8 cellular contexts compared by ENCODE assay signal in the genomic region with DNA sequence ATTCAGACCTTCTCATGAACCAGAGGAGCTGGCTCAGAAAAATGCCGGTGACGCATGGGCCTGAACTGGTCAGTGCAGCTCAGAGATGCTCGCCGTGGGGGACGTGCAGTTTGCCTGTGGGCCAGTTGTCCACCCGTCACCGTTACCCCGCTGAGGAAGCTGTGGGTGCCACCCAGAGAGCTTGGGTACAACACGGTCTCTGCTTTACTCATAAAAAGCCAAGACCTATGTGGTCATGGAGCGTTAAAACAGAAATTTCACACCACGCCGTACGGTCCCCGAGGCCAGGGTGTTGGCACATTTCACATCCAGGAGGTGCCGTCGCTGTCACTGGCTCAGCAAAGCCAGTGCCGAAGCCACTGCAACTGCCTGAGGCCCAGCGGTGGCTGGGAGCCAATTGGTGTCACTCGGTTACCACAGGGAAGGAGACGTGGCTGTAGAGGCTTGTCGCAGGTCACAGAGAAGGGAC.
DNase-seq lines count a peak whose midpoint lies in the region; ATAC-seq and TF ChIP-seq lines count a peak whose summit lies in the region.

No MANE protein-coding gene starts in this region.

- H3K9me2 ChIP-seq in MM.1S (replicated peaks; ENCODE audit: insufficient read depth, low read length): no peaks in the 10 kb centered on the region

- peaks cover 12% of the 10 kb centered on the region for H3F3A ChIP-seq in MM.1S (ENCODE audit: insufficient read depth, low read length)

- intact Hi-C loops in left colon (cut with DNase I, micrococcal nuclease): no loop called here

- H3K4me3 ChIP-seq in AG10803 (ENCODE audit: low read length) (no peak overlapping the region), MM.1S (ENCODE audit: low read length) (peak overlapping the region; percentile 39; the same call in 1 of the 2 replicates)

- H3K4me1 ChIP-seq in MM.1S (ENCODE audit: low read length): peaks cover 23% of the 10 kb centered on the region

- H3K27me3 ChIP-seq in MM.1S (replicated peaks; ENCODE audit: insufficient read depth, low read length): peaks cover 6% of the 10 kb centered on the region; the same call in 1 of the 2 replicates

- peak overlapping the region; percentile 82 for H3K4me2 ChIP-seq in MM.1S (ENCODE audit: low read depth, low read length)

- DNase-seq in AG10803 (ENCODE audit: low read depth) (peak; percentile 90), MM.1S (peak; percentile 33), left colon (peak; percentile 54 to 65), NCI-H526 treated with DMSO at 0.1 percent for 48 hours (lab: John Stamatoyannopoulos, UW) (no peak), COLO829 (ENCODE audit: low spot score) (no peak)
- peak; percentile 83 to 87 for DNase-seq in activated T-cell treated with anti-CD3 and anti-CD28 coated beads, Interleukin-2, amount 50 U/mL, for 48 hours
- peak; percentile 30 to 64 for DNase-seq in stimulated activated CD8-positive, alpha-beta memory T cell treated with anti-CD3 and anti-CD28 coated beads, Interleukin-7, amount 100 ng/mL, for 4 hours (ENCODE audit: low read depth in 2 of 2)

- no peaks in the 10 kb centered on the region for H3K79me2 ChIP-seq in MM.1S (ENCODE audit: low read length)

- no peak for TF ChIP-seq CTCF in AG10803 (conservative IDR thresholded peaks at IDR 0.05; ENCODE audit: low read length)
- TF ChIP-seq CTCF in MM.1S (IDR thresholded peaks at IDR 0.05; ENCODE audit: low read length): no peak

- H2AFZ ChIP-seq in MM.1S (ENCODE audit: low read length): no peak overlapping the region

- H4K20me1 ChIP-seq in MM.1S (ENCODE audit: insufficient read depth, low read length): no peaks in the 10 kb centered on the region

- ATAC-seq in left colon (peak; percentile 21), GM18868 (IDR thresholded peaks at IDR 0.05; ENCODE audit: unreplicated experiment) (no peak)

- H3K9me3 ChIP-seq in MM.1S (replicated peaks; ENCODE audit: insufficient read depth, low read length): no peaks in the 10 kb centered on the region

- H3K36me3 ChIP-seq in MM.1S (replicated peaks; ENCODE audit: insufficient read depth, low read length): no peaks in the 10 kb centered on the region

- H3K27ac ChIP-seq in MM.1S (ENCODE audit: low read length): peak overlapping the region; percentile 69

- H3K9ac ChIP-seq in MM.1S (ENCODE audit: low read length): peak overlapping the region; percentile 66

Comparison
In these comparisons a context has a peak if more than half of its experiments do, and no peak if none do; other contexts are left out.
1. DNase-seq: peak in AG10803 (single experiment), MM.1S (single experiment), activated T-cell treated with anti-CD3 and anti-CD28 coated beads, Interleukin-2, amount 50 U/mL, for 48 hours (2 of 2), left colon (2 of 2) and stimulated activated CD8-positive, alpha-beta memory T cell treated with anti-CD3 and anti-CD28 coated beads, Interleukin-7, amount 100 ng/mL, for 4 hours (2 of 2); none in NCI-H526 treated with DMSO at 0.1 percent for 48 hours (single experiment) and COLO829 (single experiment).